9 cellular contexts compared by ENCODE assay signal in genomic region chr1:21869620-21870121, GRCh38. TPM values are rescaled to one million over a fixed set of nuclear protein-coding genes. Genes with fewer than 3 reads are reported as not detected.
DNase-seq lines count a peak whose midpoint lies in the region; ATAC-seq and TF ChIP-seq lines count a peak whose summit lies in the region.
"Had no signal": no experiment of that assay in that cellular context is flagged by ENCODE, and none has a peak within 500 bp of the region (broad histone marks: within the 10 kb centered on the region; RNA-seq: fewer than 3 reads in every experiment).

No MANE protein-coding gene starts in this region.

- 89% methylated on average over 13 of the region's 13 CpGs for WGBS in hepatocyte (ENCODE audit: low lambda C conversion rate, missing lambda C conversion rate)

- H3K36me3 ChIP-seq in hepatocyte (replicated peaks; ENCODE audit: insufficient read depth, low read depth), result no peaks in the 10 kb centered on the region

- H3K4me3 ChIP-seq in hepatocyte, result no peak overlapping the region

- no peak for TF ChIP-seq CTCF in hepatocyte (IDR thresholded peaks at IDR 0.05; ENCODE audit: poor library complexity)

- no peaks in the 10 kb centered on the region for H3K9me3 ChIP-seq in hepatocyte (ENCODE audit: low read depth)

- no peaks in the 10 kb centered on the region for H4K20me1 ChIP-seq in hepatocyte (ENCODE audit: insufficient read depth, poor library complexity, severe bottlenecking)

- no peak for ATAC-seq in HG03354 (IDR thresholded peaks at IDR 0.05; ENCODE audit: poor library complexity, severe bottlenecking, unreplicated experiment)

- DNase-seq in NCI-H1417 (lab: John Stamatoyannopoulos, UW), result peak in 2 of 3 experiments; percentile 3 to 75
- no peak for DNase-seq in NCI-H1417 treated with DMSO at 0.1 percent for 48 hours (lab: John Stamatoyannopoulos, UW)
- DNase-seq in amygdala (lab: John Stamatoyannopoulos, UW), result peak in 49 of 56 donors; percentile 2 to 84 (median 45)
- peak; percentile 43 for DNase-seq in hepatocyte (ENCODE audit: low spot score)
- DNase-seq in superior temporal gyrus (ENCODE audit: extremely low spot score), result peak; percentile 66
- no peak for DNase-seq in ecto neural progenitor cell (ENCODE audit: low spot score)
- no peak for DNase-seq in NCI-H526 (lab: John Stamatoyannopoulos, UW)

- H3K79me2 ChIP-seq in hepatocyte, result no peaks in the 10 kb centered on the region

- H2AFZ ChIP-seq in hepatocyte, result no peak overlapping the region

- no peak overlapping the region for H3K4me2 ChIP-seq in hepatocyte

- no peaks in the 10 kb centered on the region for H3K4me1 ChIP-seq in hepatocyte (ENCODE audit: insufficient read depth)

- H3K27me3 ChIP-seq in hepatocyte, result no peaks in the 10 kb centered on the region

- no peak overlapping the region for H3K27ac ChIP-seq in hepatocyte
- H3K27ac ChIP-seq: 22Rv1 had no signal

- no peaks in the 10 kb centered on the region for H3K9me2 ChIP-seq in hepatocyte (replicated peaks; ENCODE audit: insufficient read depth)

RNA-seq across cellular contexts. Expression of gene LDLRAD2, which starts 57.6 kb away (rescaled TPM):
- total RNA-seq in hepatocyte, result 0.10 and 0.20 TPM in 2 replicates
- polyA plus RNA-seq in hepatocyte, result 8.2 and 10.8 TPM in 2 replicates

Comparison
In these comparisons a context has a peak if more than half of its experiments do, and no peak if none do; other contexts are left out.
1. DNase-seq: peak in NCI-H1417 (2 of 3), amygdala (49 of 56), hepatocyte (single experiment) and superior temporal gyrus (single experiment); none in NCI-H1417 treated with DMSO at 0.1 percent for 48 hours (single experiment), ecto neural progenitor cell (single experiment) and NCI-H526 (0 of 2).